15 cellular contexts compared by ENCODE assay signal in genomic region chr7:7682856-7683255, GRCh38. TPM values are rescaled to one million over a fixed set of nuclear protein-coding genes. Genes with fewer than 3 reads are reported as not detected.
DNase-seq lines count a peak whose midpoint lies in the region; ATAC-seq, FAIRE-seq and TF ChIP-seq lines count a peak whose summit lies in the region.
"Had no signal": no experiment of that assay in that cellular context is flagged by ENCODE, and none has a peak within 500 bp of the region (broad histone marks: within the 10 kb centered on the region; RNA-seq: fewer than 3 reads in every experiment).

No MANE protein-coding gene starts in this region.

- H3K36me3 ChIP-seq in skeletal muscle tissue (ENCODE audit: control insufficient read depth in 3 of 3, insufficient read depth in 3 of 3, low read length in 3 of 3): no peaks in the 10 kb centered on the region

- H3K4me3 ChIP-seq in skeletal muscle tissue (ENCODE audit: low read length in 3 of 3): peak overlapping the region in 2 of 3 donors; percentile 51 to 59
- H3K4me3 ChIP-seq: BLaER1 treated with 17β-estradiol and CSF1 and Interleukin-3, amounts not matched to agents 10 nM and 100 nM; hepatocyte had no signal

- no peak for DNase-seq in GM12892 (ENCODE audit: insufficient read length)
- DNase-seq in NCI-H446 (lab: John Stamatoyannopoulos, UW): peak; percentile 41 to 50
- DNase-seq in foreskin keratinocyte: no peak
- no peak for DNase-seq in D341Med (ENCODE audit: low spot score)
- DNase-seq: NCI-H187 treated with DMSO at 0.1 percent for 48 hours, NCI-H510A, occipital lobe, OCI-M1 had no signal

- H3K9ac ChIP-seq in skeletal muscle tissue (ENCODE audit: low read depth in 1 of 3, low read length in 3 of 3): peak overlapping the region; percentile 46 to 60 (median 47)
- H3K9ac ChIP-seq: BLaER1 treated with 17β-estradiol and CSF1 and Interleukin-3, amounts not matched to agents 10 nM and 100 nM had no signal

- H3K27ac ChIP-seq in foreskin keratinocyte (peak overlapping the region; percentile 33), skeletal muscle tissue (ENCODE audit: low read depth, low read length) (peak overlapping the region; percentile 3)
- H3K27ac ChIP-seq: BLaER1 treated with 17β-estradiol and CSF1 and Interleukin-3, amounts not matched to agents 10 nM and 100 nM; hepatocyte had no signal

- H3K4me1 ChIP-seq in foreskin keratinocyte: peaks cover 22% of the 10 kb centered on the region
- H3K4me1 ChIP-seq in skeletal muscle tissue (ENCODE audit: control insufficient read depth in 3 of 3, insufficient read depth in 3 of 3, low read length in 3 of 3): peaks cover 7 to 27% (median 7%) of the 10 kb centered on the region in 3 donors

- TF ChIP-seq POLR2A in GM12892 (IDR thresholded peaks at IDR 0.05; ENCODE audit: low read depth, low read length): no peak

- H3K9me3 ChIP-seq in skeletal muscle tissue (ENCODE audit: control insufficient read depth in 3 of 3, low read length in 3 of 3): no peaks in the 10 kb centered on the region

- ATAC-seq in foreskin keratinocyte: no peak
- no peak for ATAC-seq in GM18519 (IDR thresholded peaks at IDR 0.05; ENCODE audit: low FRiP score, unreplicated experiment)
- ATAC-seq in GM18868 (IDR thresholded peaks at IDR 0.05; ENCODE audit: unreplicated experiment): no peak
- ATAC-seq: activated CD4-positive, CD25-positive, alpha-beta regulatory T cell treated with anti-CD3 and anti-CD28 coated beads, Interleukin-2, amount 50 U/mL, for 24 hours; sciatic nerve had no signal

- peak; percentile 5 for FAIRE-seq in GM12892 (lab: Jason Lieb, UNC)

- TF ChIP-seq CTCF in foreskin keratinocyte (conservative IDR thresholded peaks at IDR 0.05): no peak

- H3K27me3 ChIP-seq in foreskin keratinocyte: no peaks in the 10 kb centered on the region
- H3K27me3 ChIP-seq in skeletal muscle tissue (ENCODE audit: control insufficient read depth in 3 of 3, insufficient read depth in 3 of 3, low read length in 3 of 3): no peaks in the 10 kb centered on the region
- H3K27me3 ChIP-seq: BLaER1 treated with 17β-estradiol and CSF1 and Interleukin-3, amounts not matched to agents 10 nM and 100 nM; hepatocyte had no signal

RNA-seq across cellular contexts. Expression of gene RPA3, which starts 35.6 kb away (rescaled TPM):
- polyA plus RNA-seq in GM12892 (2012; ENCODE audit: missing spikeins): 117 TPM
- total RNA-seq in foreskin keratinocyte (71.0 and 88.1 TPM in 2 replicates), skeletal muscle tissue (14.1 TPM)
- polyA plus RNA-seq in foreskin keratinocyte: 87.0 and 110 TPM in 2 replicates

RNA-seq across cellular contexts. Expression of gene UMAD1, which starts 42.3 kb away (rescaled TPM):
- 9.3 TPM for polyA plus RNA-seq in GM12892 (2012; ENCODE audit: missing spikeins)
- total RNA-seq in foreskin keratinocyte (10.4 and 10.5 TPM in 2 replicates), skeletal muscle tissue (5.2 TPM)
- polyA plus RNA-seq in foreskin keratinocyte: 6.5 and 7.1 TPM in 2 replicates

Comparison
In these comparisons a context has a peak if more than half of its experiments do, and no peak if none do; other contexts are left out.
1. DNase-seq: peak in NCI-H446 (2 of 2); none in GM12892 (single experiment), foreskin keratinocyte (0 of 2) and D341Med (single experiment).